1 cellular context compared by ENCODE assay signal in the genomic region with DNA sequence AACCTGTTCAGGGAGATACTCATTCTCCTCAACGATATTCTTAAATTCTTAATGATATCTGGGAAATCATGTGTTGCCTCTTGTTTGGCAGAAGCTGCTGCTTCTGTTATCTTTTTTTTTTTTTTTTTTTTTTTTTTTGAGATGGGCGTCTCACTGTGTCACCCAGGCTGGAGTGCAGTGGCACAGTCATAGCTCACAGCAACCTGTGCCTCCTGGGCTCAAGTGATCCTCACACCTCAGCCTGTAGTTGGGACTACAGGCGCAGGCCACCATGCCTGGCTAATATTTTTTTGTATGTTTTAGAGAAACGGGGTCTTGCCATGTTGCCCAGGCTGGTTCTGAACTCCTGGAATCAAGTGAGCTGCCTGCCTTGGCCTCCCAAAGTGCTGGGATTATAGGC.
TF ChIP-seq lines count a peak whose summit lies in the region.

No MANE protein-coding gene starts in this region.

TF ChIP-seq in GM12878, 131 proteins besides CTCF, POLR2A, EP300 and RAD21:
- TF ChIP-seq ASH2L (IDR thresholded peaks at IDR 0.05; ENCODE audit: borderline replicate concordance, low read depth) (no peak), GABPA (IDR thresholded peaks at IDR 0.05; ENCODE audit: low read depth) (no peak), PML (IDR thresholded peaks at IDR 0.05; ENCODE audit: low read length) (no peak), CEBPB (IDR thresholded peaks at IDR 0.05; ENCODE audit: borderline replicate concordance in 1 of 2, low read depth in 2 of 2, low read length in 2 of 2) (no peak), ZNF384 (IDR thresholded peaks at IDR 0.05; ENCODE audit: borderline replicate concordance, low read depth, low read length) (no peak), ZNF622 (IDR thresholded peaks at IDR 0.05) (no peak), RB1 (IDR thresholded peaks at IDR 0.05; ENCODE audit: borderline replicate concordance) (no peak), TAF1 (IDR thresholded peaks at IDR 0.05; ENCODE audit: borderline replicate concordance, low read depth, low read length) (no peak), ZBTB33 (IDR thresholded peaks at IDR 0.05) (no peak), PKNOX1 (IDR thresholded peaks at IDR 0.05) (no peak)
- TF ChIP-seq, protein P1, sequence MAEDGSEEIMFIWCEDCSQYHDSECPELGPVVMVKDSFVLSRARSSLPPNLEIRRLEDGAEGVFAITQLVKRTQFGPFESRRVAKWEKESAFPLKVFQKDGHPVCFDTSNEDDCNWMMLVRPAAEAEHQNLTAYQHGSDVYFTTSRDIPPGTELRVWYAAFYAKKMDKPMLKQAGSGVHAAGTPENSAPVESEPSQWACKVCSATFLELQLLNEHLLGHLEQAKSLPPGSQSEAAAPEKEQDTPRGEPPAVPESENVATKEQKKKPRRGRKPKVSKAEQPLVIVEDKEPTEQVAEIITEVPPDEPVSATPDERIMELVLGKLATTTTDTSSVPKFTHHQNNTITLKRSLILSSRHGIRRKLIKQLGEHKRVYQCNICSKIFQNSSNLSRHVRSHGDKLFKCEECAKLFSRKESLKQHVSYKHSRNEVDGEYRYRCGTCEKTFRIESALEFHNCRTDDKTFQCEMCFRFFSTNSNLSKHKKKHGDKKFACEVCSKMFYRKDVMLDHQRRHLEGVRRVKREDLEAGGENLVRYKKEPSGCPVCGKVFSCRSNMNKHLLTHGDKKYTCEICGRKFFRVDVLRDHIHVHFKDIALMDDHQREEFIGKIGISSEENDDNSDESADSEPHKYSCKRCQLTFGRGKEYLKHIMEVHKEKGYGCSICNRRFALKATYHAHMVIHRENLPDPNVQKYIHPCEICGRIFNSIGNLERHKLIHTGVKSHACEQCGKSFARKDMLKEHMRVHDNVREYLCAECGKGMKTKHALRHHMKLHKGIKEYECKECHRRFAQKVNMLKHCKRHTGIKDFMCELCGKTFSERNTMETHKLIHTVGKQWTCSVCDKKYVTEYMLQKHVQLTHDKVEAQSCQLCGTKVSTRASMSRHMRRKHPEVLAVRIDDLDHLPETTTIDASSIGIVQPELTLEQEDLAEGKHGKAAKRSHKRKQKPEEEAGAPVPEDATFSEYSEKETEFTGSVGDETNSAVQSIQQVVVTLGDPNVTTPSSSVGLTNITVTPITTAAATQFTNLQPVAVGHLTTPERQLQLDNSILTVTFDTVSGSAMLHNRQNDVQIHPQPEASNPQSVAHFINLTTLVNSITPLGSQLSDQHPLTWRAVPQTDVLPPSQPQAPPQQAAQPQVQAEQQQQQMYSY (CRISPR knock-in tag; IDR thresholded peaks at IDR 0.05), result no peak
